In genomic region chr1:16226129-16226494, GRCh38 we compare ENCODE assay signal across 28 cellular contexts. TPM values are rescaled to one million over a fixed set of nuclear protein-coding genes. Genes with fewer than 3 reads are reported as not detected.
A peak's percentile ranks its signal among the peaks of the same experiment; 100 is the strongest.
DNase-seq lines count a peak whose midpoint lies in the region; ATAC-seq, FAIRE-seq and TF ChIP-seq lines count a peak whose summit lies in the region.
"Had no signal": no experiment of that assay in that cellular context is flagged by ENCODE, and none has a peak within 500 bp of the region (broad histone marks: within the 10 kb centered on the region; RNA-seq: fewer than 3 reads in every experiment).

No MANE protein-coding gene starts in this region.

- H3K79me2 ChIP-seq in GM23338 (replicated peaks; ENCODE audit: insufficient read depth) = no peaks in the 10 kb centered on the region
- no peaks in the 10 kb centered on the region for H3K79me2 ChIP-seq in astrocyte (ENCODE audit: insufficient read depth, low read length)

- no peak overlapping the region for H4K8ac ChIP-seq in neuronal stem cell (ENCODE audit: low read depth, low read length)

- H4K91ac ChIP-seq in neuronal stem cell (ENCODE audit: low read depth, low read length, poor library complexity) = peak overlapping the region; percentile 40

- no peak overlapping the region for H2AK5ac ChIP-seq in neuronal stem cell (ENCODE audit: low read depth, low read length)

- H3K4me1 Mint-ChIP-seq in GM23338 (peaks cover 19% of the 10 kb centered on the region), astrocyte (ENCODE audit: low read depth, unreplicated experiment) (no peaks in the 10 kb centered on the region)

- peaks cover 13% of the 10 kb centered on the region; the same call in 1 of the 2 replicates for H3K4me1 ChIP-seq in GM23338 (ENCODE audit: insufficient read depth)
- H3K4me1 ChIP-seq in astrocyte (ENCODE audit: insufficient read depth, low read length) = peaks cover 7% of the 10 kb centered on the region
- H3K4me1 ChIP-seq in neuronal stem cell (ENCODE audit: control insufficient read depth in 2 of 2, insufficient read depth in 1 of 2, low read depth in 1 of 2, low read length in 2 of 2) = peaks cover 5 to 6% of the 10 kb centered on the region in 2 donors
- H3K4me1 ChIP-seq: A549 had no signal

- H3K27ac Mint-ChIP-seq in GM23338 = no peak overlapping the region
- no peak overlapping the region for H3K27ac Mint-ChIP-seq in astrocyte (ENCODE audit: unreplicated experiment)
- H3K27ac Mint-ChIP-seq: activated naive CD8-positive, alpha-beta T cell treated with anti-CD3 and anti-CD28 coated beads, Interleukin-2, amount 50 U/mL, for 24 hours; activated T-cell treated with anti-CD3 and anti-CD28 coated beads, Interleukin-2, amount 50 U/mL, for 24 hours; natural killer cell had no signal

- no peak overlapping the region for H3K14ac ChIP-seq in neuronal stem cell (ENCODE audit: low read length)

- H4K20me1 ChIP-seq in GM23338 (replicated peaks; ENCODE audit: insufficient read depth) = no peaks in the 10 kb centered on the region; the same call in 1 of the 2 replicates
- H4K20me1 ChIP-seq in astrocyte (ENCODE audit: insufficient read depth, low read length) = no peaks in the 10 kb centered on the region

- H3K36me3 ChIP-seq in GM23338 (ENCODE audit: insufficient read depth) (no peaks in the 10 kb centered on the region), astrocyte (ENCODE audit: insufficient read depth, low read length) (no peaks in the 10 kb centered on the region), neuronal stem cell (replicated peaks in 1 of 2; ENCODE audit: control insufficient read depth in 2 of 2, insufficient read depth in 2 of 2, low read length in 2 of 2) (no peaks in the 10 kb centered on the region)
- H3K36me3 ChIP-seq: sigmoid colon had no signal

- no peaks in the 10 kb centered on the region for H3K9me2 ChIP-seq in GM23338 (ENCODE audit: insufficient read depth)

- FAIRE-seq in astrocyte (lab: Jason Lieb, UNC) = no peak
- FAIRE-seq: A549, GM12878 had no signal

- H2BK12ac ChIP-seq in neuronal stem cell (ENCODE audit: low read length) = no peak overlapping the region

- H3K36me3 Mint-ChIP-seq in GM23338 (ENCODE audit: low read depth) (no peaks in the 10 kb centered on the region), astrocyte (ENCODE audit: low read depth, unreplicated experiment) (peaks cover 5% of the 10 kb centered on the region)
- H3K36me3 Mint-ChIP-seq: natural killer cell had no signal

- no peak overlapping the region for H3K4ac ChIP-seq in neuronal stem cell (ENCODE audit: low read length)

- H3K27ac ChIP-seq in GM23338 (ENCODE audit: low read depth) (no peak overlapping the region), astrocyte (ENCODE audit: low read depth, low read length) (no peak overlapping the region), neuronal stem cell (replicated peaks; ENCODE audit: low read length) (no peak overlapping the region)
- H3K27ac ChIP-seq: A549, sigmoid colon, testis, VCaP had no signal

- H3K23ac ChIP-seq in neuronal stem cell (ENCODE audit: low read depth, low read length, poor library complexity) = peak overlapping the region; percentile 26

- H3K4me3 Mint-ChIP-seq in GM23338 (peak overlapping the region; percentile 75), astrocyte (ENCODE audit: unreplicated experiment) (no peak overlapping the region)
- H3K4me3 Mint-ChIP-seq: activated CD4-positive, alpha-beta T cell treated with anti-CD3 and anti-CD28 coated beads, Interleukin-2, amount 10 ng/mL, durations not matched to agents 24 days and 14 days; activated naive CD8-positive, alpha-beta T cell treated with anti-CD3 and anti-CD28 coated beads, Interleukin-2, amount 50 U/mL, for 24 hours; activated T-cell treated with anti-CD3 and anti-CD28 coated beads, Interleukin-2, amount 50 U/mL, for 24 hours; CD4-positive, alpha-beta memory T cell had no signal

- H3K9ac ChIP-seq in astrocyte (ENCODE audit: low read length) (no peak overlapping the region), neuronal stem cell (ENCODE audit: low read depth, low read length, poor library complexity) (no peak overlapping the region)

- no peak overlapping the region for H2BK15ac ChIP-seq in neuronal stem cell (ENCODE audit: low read length)

- H3K4me3 ChIP-seq in GM23338 = peak overlapping the region; percentile 69
- no peak overlapping the region for H3K4me3 ChIP-seq in astrocyte (ENCODE audit: insufficient read depth, low read depth, low read length)
- 0 out of 2 replicates have a peak overlapping the region, but pooled peaks have one; percentile 60 for H3K4me3 ChIP-seq in iPS-18c (ENCODE audit: insufficient read depth, low read depth, low read length)
- H3K4me3 ChIP-seq in neuronal stem cell (ENCODE audit: low read length in 2 of 2) = no peak overlapping the region
- H3K4me3 ChIP-seq: A549, GM12878 had no signal

- peak overlapping the region; percentile 95 for H3K4me2 ChIP-seq in GM23338
- peak overlapping the region; percentile 74 for H3K4me2 ChIP-seq in astrocyte (ENCODE audit: low read length)
- no peak overlapping the region for H3K4me2 ChIP-seq in neuronal stem cell (ENCODE audit: insufficient read depth, low read length, poor library complexity, severe bottlenecking)
- H3K4me2 ChIP-seq: A549 had no signal

- TF ChIP-seq CTCF in GM23338 (conservative IDR thresholded peaks at IDR 0.05; ENCODE audit: low read depth in 2 of 2) = no peak
- no peak for TF ChIP-seq CTCF in astrocyte (IDR thresholded peaks at IDR 0.05; ENCODE audit: insufficient read depth, low read depth, low read length)
- no peak for TF ChIP-seq CTCF in omental fat pad (IDR thresholded peaks at IDR 0.05)

- ATAC-seq in GM23338 = no peak
- ATAC-seq in omental fat pad (ENCODE audit: low FRiP score) = no peak
- ATAC-seq: A549; activated naive CD8-positive, alpha-beta T cell treated with anti-CD3 and anti-CD28 coated beads, Interleukin-2, amount 50 U/mL, for 24 hours; GM12878; Panc1 had no signal

- H2BK5ac ChIP-seq in neuronal stem cell (ENCODE audit: low read length) = no peak overlapping the region

- peaks cover 54% of the 10 kb centered on the region for H3K27me3 ChIP-seq in GM23338 (ENCODE audit: insufficient read depth)
- peaks cover 25% of the 10 kb centered on the region for H3K27me3 ChIP-seq in astrocyte (ENCODE audit: insufficient read depth, low read length)
- peaks cover 27 to 66% (median 50%) of the 10 kb centered on the region in 3 experiments for H3K27me3 ChIP-seq in neuronal stem cell (ENCODE audit: control insufficient read depth in 3 of 3, insufficient read depth in 3 of 3, low read depth in 1 of 3, low read length in 3 of 3)
- H3K27me3 ChIP-seq: testis had no signal

- peaks cover 16% of the 10 kb centered on the region for H3F3A ChIP-seq in GM23338 (replicated peaks; ENCODE audit: low read depth)

- H3K27me3 Mint-ChIP-seq in GM23338 (ENCODE audit: insufficient read depth, low read depth, poor library complexity) (peaks cover 52% of the 10 kb centered on the region), astrocyte (ENCODE audit: low read depth, unreplicated experiment) (peaks cover 56% of the 10 kb centered on the region)

- no CpG with 5 or more reads among the region's 7 CpGs for WGBS in neuronal stem cell (ENCODE audit: extremely low coverage in 2 of 2, insufficient read length in 2 of 2, insufficient replicate concordance in 1 of 2), 2 donors

- no peak overlapping the region for H2BK120ac ChIP-seq in neuronal stem cell (ENCODE audit: low read depth, low read length)

- DNase-seq in GM23338 (ENCODE audit: low spot score) (no peak), astrocyte (ENCODE audit: low read depth) (no peak), neuronal stem cell (ENCODE audit: low spot score) (no peak), omental fat pad (ENCODE audit: low spot score) (no peak), islet precursor cell (no peak), mucosa of gallbladder (ENCODE audit: low spot score) (no peak), NCI-H2171 treated with DMSO at 0.1 percent for 48 hours (lab: John Stamatoyannopoulos, UW) (no peak)
- DNase-seq: activated CD4-positive, alpha-beta T cell treated with anti-CD3 and anti-CD28 coated beads, Interleukin-2, amount 10 ng/mL, durations not matched to agents 24 days and 14 days; activated gamma-delta T cell treated with Interleukin-2 at 50 U/mL for 16 hours; activated naive CD8-positive, alpha-beta T cell treated with anti-CD3 and anti-CD28 coated beads, Interleukin-2, amount 50 U/mL, for 24 hours; activated T-cell treated with anti-CD3 and anti-CD28 coated beads, Interleukin-2, amount 50 U/mL, for 24 hours; CD4-positive, alpha-beta memory T cell; KBM-7; natural killer cell; NCI-H2029 treated with DMSO at 0.1 percent for 48 hours; NCI-H2227 treated with DMSO at 0.1 percent for 48 hours; NCI-H526 treated with DMSO at 0.1 percent for 48 hours; SIG-M5; stimulated activated naive CD4-positive, alpha-beta T cell; SW 1271; T-helper 9 cell had no signal

- H3K18ac ChIP-seq in neuronal stem cell (ENCODE audit: low read length) = no peak overlapping the region

- peaks cover 2% of the 10 kb centered on the region for H3K79me1 ChIP-seq in neuronal stem cell (ENCODE audit: low read depth, low read length)

- H3K9me3 Mint-ChIP-seq in GM23338 = no peaks in the 10 kb centered on the region; the same call in 2 of the 3 replicates
- peaks cover 5% of the 10 kb centered on the region for H3K9me3 Mint-ChIP-seq in astrocyte (ENCODE audit: unreplicated experiment)
- H3K9me3 Mint-ChIP-seq: activated naive CD8-positive, alpha-beta T cell treated with anti-CD3 and anti-CD28 coated beads, Interleukin-2, amount 50 U/mL, for 24 hours; activated T-cell treated with anti-CD3 and anti-CD28 coated beads, Interleukin-2, amount 50 U/mL, for 24 hours; natural killer cell had no signal

- peak overlapping the region; percentile 97 for H2AFZ ChIP-seq in GM23338
- H2AFZ ChIP-seq in astrocyte (ENCODE audit: low read depth, low read length) = no peak overlapping the region
- H2AFZ ChIP-seq in neuronal stem cell (ENCODE audit: low read length) = peak overlapping the region; percentile 83

- H3K9me3 ChIP-seq in astrocyte (ENCODE audit: insufficient read depth, low read depth, low read length) = peaks cover 6% of the 10 kb centered on the region
- no peaks in the 10 kb centered on the region for H3K9me3 ChIP-seq in iPS-18c (ENCODE audit: control insufficient read depth, insufficient read depth, low read length)
- H3K9me3 ChIP-seq in neuronal stem cell (replicated peaks in 1 of 2; ENCODE audit: control insufficient read depth in 2 of 2, insufficient read depth in 1 of 2, low read depth in 1 of 2, low read length in 2 of 2) = peaks cover 11 to 13% of the 10 kb centered on the region in 2 donors
- H3K9me3 ChIP-seq: A549, sigmoid colon, testis had no signal

RNA-seq across cellular contexts. Expression of gene CPLANE2, which starts 10.9 kb away (rescaled TPM):
- 1.6 and 1.8 TPM in 2 replicates for total RNA-seq in GM23338 (2014; rRNA removed; shearing (Covaris generic))
- 0.44 and 1.1 TPM in 2 replicates for polyA plus RNA-seq in GM23338 (2016; fragmentation: Nextera tagmentation; extraction: Ambion mirVana)
- total RNA-seq in astrocyte (8.2 and 8.6 TPM in 2 replicates), omental fat pad (10 to 100 TPM in 1 of 4 donors, 1 to 10 TPM in 3; 2.0 to 13.3 (median 4.7) TPM), mucosa of gallbladder (20.6 TPM)
- polyA plus RNA-seq in neuronal stem cell (2013, experiment 1 of 2) = 4.3 TPM
- 5.2 TPM for polyA plus RNA-seq in neuronal stem cell (2013, experiment 2 of 2)

RNA-seq across cellular contexts. Expression of gene ARHGEF19, which starts 13.7 kb away (rescaled TPM):
- 37.5 and 46.4 TPM in 2 replicates for total RNA-seq in GM23338 (2014; rRNA removed; shearing (Covaris generic))
- 19.5 and 22.5 TPM in 2 replicates for polyA plus RNA-seq in GM23338 (2016; fragmentation: Nextera tagmentation; extraction: Ambion mirVana)
- total RNA-seq in astrocyte (5.7 and 7.4 TPM in 2 replicates), omental fat pad (10 to 100 TPM in 1 of 4 donors, 1 to 10 TPM in 3; 2.6 to 10.6 (median 3.9) TPM), mucosa of gallbladder (6.4 TPM)
- polyA plus RNA-seq in neuronal stem cell (2013, experiment 1 of 2) = 14.7 TPM
- polyA plus RNA-seq in neuronal stem cell (2013, experiment 2 of 2) = 14.8 TPM

Comparison
In these comparisons a context has a peak if more than half of its experiments do, and no peak if none do; other contexts are left out.
1. H3K4me3 ChIP-seq: peak in GM23338 (single experiment) and iPS-18c (single experiment); none in astrocyte (single experiment) and neuronal stem cell (0 of 2).